Comparison of ENCODE assay signal across 8 cellular contexts in genomic region chr5:134005415-134006118, GRCh38. TPM values are rescaled to one million over a fixed set of nuclear protein-coding genes. Genes with fewer than 3 reads are reported as not detected.
A peak's percentile ranks its signal among the peaks of the same experiment; 100 is the strongest.
DNase-seq lines count a peak whose midpoint lies in the region; ATAC-seq and TF ChIP-seq lines count a peak whose summit lies in the region.

No MANE protein-coding gene starts in this region.

- H3K27me3 ChIP-seq in CD4-positive, alpha-beta T cell (ENCODE audit: control insufficient read depth, insufficient read depth, low read length): no peaks in the 10 kb centered on the region

- H3K4me3 ChIP-seq in iPS-11a (ENCODE audit: low read depth, low read length) (peak overlapping the region; percentile 85), skin epidermis (peak overlapping the region; percentile 59 to 93 (median 83))

- no peaks in the 10 kb centered on the region for H3K9me3 ChIP-seq in CD4-positive, alpha-beta T cell (ENCODE audit: control insufficient read depth, low read length)

- H3K4me3 Mint-ChIP-seq in CD4-positive, alpha-beta T cell: peak overlapping the region; percentile 92
- H3K4me3 Mint-ChIP-seq in activated naive CD8-positive, alpha-beta T cell treated with anti-CD3 and anti-CD28 coated beads, Interleukin-2, amount 50 U/mL, for 24 hours: peak overlapping the region; percentile 88

- DNase-seq in CD4-positive, alpha-beta T cell: peak in 1 of 10 experiments; percentile 5
- no peak for DNase-seq in HEK293T (ENCODE audit: extremely low spot score)
- peak; percentile 52 for DNase-seq in activated naive CD8-positive, alpha-beta T cell treated with anti-CD3 and anti-CD28 coated beads, Interleukin-2, amount 50 U/mL, for 24 hours
- no peak for DNase-seq in NCI-H2081 treated with DMSO at 0.1 percent for 48 hours (lab: John Stamatoyannopoulos, UW)

- intact Hi-C loops in CD4-positive, alpha-beta T cell (cut with DNase I, micrococcal nuclease): loop anchor here (1.0 to 10.0 kb wide), 4 partner anchors 37 to 729 kb away; partner anchors contain the start of genes C5orf15 (in 1 of the 2), CAMLG (in 1 of the 2), CDKL3 (in 1 of the 2) and TCF7 (in 1 of the 2)

- no peaks in the 10 kb centered on the region for H3K27me3 Mint-ChIP-seq in CD4-positive, alpha-beta T cell
- H3K27me3 Mint-ChIP-seq in activated naive CD8-positive, alpha-beta T cell treated with anti-CD3 and anti-CD28 coated beads, Interleukin-2, amount 50 U/mL, for 24 hours: no peaks in the 10 kb centered on the region

- H3K9me3 Mint-ChIP-seq in CD4-positive, alpha-beta T cell: no peaks in the 10 kb centered on the region
- no peaks in the 10 kb centered on the region for H3K9me3 Mint-ChIP-seq in activated naive CD8-positive, alpha-beta T cell treated with anti-CD3 and anti-CD28 coated beads, Interleukin-2, amount 50 U/mL, for 24 hours

- no peak for ATAC-seq in CD4-positive, alpha-beta T cell (ENCODE audit: poor library complexity)
- ATAC-seq in activated naive CD8-positive, alpha-beta T cell treated with anti-CD3 and anti-CD28 coated beads, Interleukin-2, amount 50 U/mL, for 24 hours: no peak
- ATAC-seq in HG02678 (IDR thresholded peaks at IDR 0.05; ENCODE audit: unreplicated experiment): no peak
- no peak for ATAC-seq in GM21515 (IDR thresholded peaks at IDR 0.05; ENCODE audit: unreplicated experiment)

- POLR2A ChIA-PET in CD4-positive, alpha-beta T cell (lab: Charles Lee): interaction anchor here (0.6 to 3.0 kb wide), 20 partner anchors 9 to 954 kb away, joined by 3 to 22 read pairs (median 4); partner anchors contain the start of genes CAMLG, HSPA4, PCBD2 and PPP2CA
- POLR2A ChIA-PET in HEK293T (lab: Yijun Ruan, JAX): interaction anchor here (0.7 to 2.6 kb wide), 9 partner anchors 10 to 43 kb away, joined by 3 to 19 read pairs (median 6); partner anchors contain the start of gene C5orf15

- peak overlapping the region; percentile 91 for H3K27ac ChIP-seq in CD4-positive, alpha-beta T cell (ENCODE audit: low read depth, low read length)
- H3K27ac ChIP-seq in skin epidermis: peak overlapping the region; percentile 90 to 100 (median 98)

- peaks cover 40% of the 10 kb centered on the region for H3K4me1 Mint-ChIP-seq in CD4-positive, alpha-beta T cell (ENCODE audit: low read depth)
- H3K4me1 Mint-ChIP-seq in activated naive CD8-positive, alpha-beta T cell treated with anti-CD3 and anti-CD28 coated beads, Interleukin-2, amount 50 U/mL, for 24 hours: peaks cover 45% of the 10 kb centered on the region

- TF ChIP-seq CTCF in CD4-positive, alpha-beta T cell (IDR thresholded peaks at IDR 0.05): no peak

- CTCF ChIA-PET in CD4-positive, alpha-beta T cell (lab: Charles Lee): interaction anchor here (1.4 to 1.8 kb wide), 2 partner anchors 21 to 34 kb away, joined by 7 to 11 read pairs; no protein-coding TSS in a partner anchor
- CTCF ChIA-PET in HEK293T (lab: Yijun Ruan, JAX): interaction anchor here (0.7 to 3.0 kb wide), 4 partner anchors 9 to 162 kb away, joined by 3 to 13 read pairs (median 8); no protein-coding TSS in a partner anchor

- H3K36me3 Mint-ChIP-seq in CD4-positive, alpha-beta T cell (ENCODE audit: low read depth): peaks cover 22% of the 10 kb centered on the region
- peaks cover 31% of the 10 kb centered on the region for H3K36me3 Mint-ChIP-seq in activated naive CD8-positive, alpha-beta T cell treated with anti-CD3 and anti-CD28 coated beads, Interleukin-2, amount 50 U/mL, for 24 hours (ENCODE audit: low read depth)

- peak overlapping the region; percentile 97 for H3K27ac Mint-ChIP-seq in CD4-positive, alpha-beta T cell
- peak overlapping the region; percentile 89 for H3K27ac Mint-ChIP-seq in activated naive CD8-positive, alpha-beta T cell treated with anti-CD3 and anti-CD28 coated beads, Interleukin-2, amount 50 U/mL, for 24 hours

TF ChIP-seq in HEK293T, 16 proteins besides CTCF, POLR2A, EP300 and RAD21:
- TF ChIP-seq LEF1 (IDR thresholded peaks at IDR 0.05; ENCODE audit: borderline replicate concordance) (no peak), L3MBTL2 (conservative IDR thresholded peaks at IDR 0.05) (peak; percentile 35; the same call in 1 of the 2 replicates)
TF ChIP-seq in HEK293T: peak in this region for 1.

RNA-seq across cellular contexts. Expression of gene VDAC1, which starts 0.8 kb away (rescaled TPM):
- total RNA-seq in CD4-positive, alpha-beta T cell: 10 to 100 TPM; 46.8 to 50.9 TPM

RNA-seq across cellular contexts. Expression of gene C5orf15, which starts 37.1 kb away (rescaled TPM):
- 10 to 100 TPM; 12.3 to 15.5 TPM for total RNA-seq in CD4-positive, alpha-beta T cell
